In genomic region chr17:21463204-21463661, GRCh38 we compare ENCODE assay signal across 18 cellular contexts.
DNase-seq lines count a peak whose midpoint lies in the region; ATAC-seq lines count a peak whose summit lies in the region.
"Had no signal": no experiment of that assay in that cellular context is flagged by ENCODE, and none has a peak within 500 bp of the region (broad histone marks: within the 10 kb centered on the region; RNA-seq: fewer than 3 reads in every experiment).

No MANE protein-coding gene starts in this region.

- peaks cover 7% of the 10 kb centered on the region for H3K4me1 Mint-ChIP-seq in activated T-cell treated with anti-CD3 and anti-CD28 coated beads, Interleukin-2, amount 50 U/mL, for 4 hours (ENCODE audit: low read depth)
- H3K4me1 Mint-ChIP-seq in activated T-cell treated with anti-CD3 and anti-CD28 coated beads, Interleukin-2, amount 50 U/mL, for 72 hours (ENCODE audit: low read depth) = peaks cover 14% of the 10 kb centered on the region
- H3K4me1 Mint-ChIP-seq in stimulated activated naive B cell treated with anti-CD40 and anti-IgM and Interleukin-4, amounts not matched to agents 10 μg/mL and 1 μg/mL and 100 μg/mL, for 72 hours = peaks cover 9 to 19% of the 10 kb centered on the region in 2 donors

- H3K9me3 ChIP-seq in iPS-20b (ENCODE audit: insufficient read depth, low read depth, low read length) = no peaks in the 10 kb centered on the region

- no peak for DNase-seq in activated T-cell treated with anti-CD3 and anti-CD28 coated beads, Interleukin-2, amount 50 U/mL, for 4 hours
- no peak for DNase-seq in activated T-cell treated with anti-CD3 and anti-CD28 coated beads, Interleukin-2, amount 50 U/mL, for 1 hour
- peak; percentile 19 to 23 for DNase-seq in activated T-cell treated with anti-CD3 and anti-CD28 coated beads, Interleukin-2, amount 50 U/mL, for 72 hours
- DNase-seq in stimulated activated naive B cell treated with anti-CD40 and anti-IgM and Interleukin-4, amounts not matched to agents 10 μg/mL and 1 μg/mL and 100 μg/mL, for 72 hours = no peak
- no peak for DNase-seq in DMS53 treated with DMSO at 0.1 percent for 48 hours (lab: John Stamatoyannopoulos, UW; ENCODE audit: unreplicated experiment)
- DNase-seq in NCI-H774 (lab: John Stamatoyannopoulos, UW) = no peak
- DNase-seq: amniotic stem cell; left cardiac atrium; NCI-H146; NCI-H510A treated with DMSO at 0.1 percent for 48 hours; PC-3; stimulated activated naive CD4-positive, alpha-beta T cell treated with Interleukin-2 at 50 U/mL for 16 hours had no signal

- peak overlapping the region; percentile 63; the same call in 1 of the 2 replicates for H3K4me3 ChIP-seq in iPS-20b (ENCODE audit: low read length)

- H3K27me3 Mint-ChIP-seq in activated T-cell treated with anti-CD3 and anti-CD28 coated beads, Interleukin-2, amount 50 U/mL, for 4 hours (ENCODE audit: low read depth) = peaks cover 10% of the 10 kb centered on the region
- peaks cover 15% of the 10 kb centered on the region for H3K27me3 Mint-ChIP-seq in activated T-cell treated with anti-CD3 and anti-CD28 coated beads, Interleukin-2, amount 50 U/mL, for 72 hours (ENCODE audit: low read depth)
- peaks cover 29 to 42% of the 10 kb centered on the region in 2 donors for H3K27me3 Mint-ChIP-seq in stimulated activated naive B cell treated with anti-CD40 and anti-IgM and Interleukin-4, amounts not matched to agents 10 μg/mL and 1 μg/mL and 100 μg/mL, for 72 hours

- no peaks in the 10 kb centered on the region for H3K9me3 Mint-ChIP-seq in activated T-cell treated with anti-CD3 and anti-CD28 coated beads, Interleukin-2, amount 50 U/mL, for 4 hours
- H3K9me3 Mint-ChIP-seq in activated T-cell treated with anti-CD3 and anti-CD28 coated beads, Interleukin-2, amount 50 U/mL, for 72 hours = no peaks in the 10 kb centered on the region
- H3K9me3 Mint-ChIP-seq in stimulated activated naive B cell treated with anti-CD40 and anti-IgM and Interleukin-4, amounts not matched to agents 10 μg/mL and 1 μg/mL and 100 μg/mL, for 72 hours = no peaks in the 10 kb centered on the region

- H3K4me1 ChIP-seq in iPS-20b (ENCODE audit: insufficient read depth, low read length) = peaks cover 2% of the 10 kb centered on the region; the same call in 1 of the 2 replicates

- peaks cover 53% of the 10 kb centered on the region for H3K27me3 ChIP-seq in iPS-20b (ENCODE audit: insufficient read depth, low read length)

- no peak overlapping the region for H3K4me3 Mint-ChIP-seq in activated T-cell treated with anti-CD3 and anti-CD28 coated beads, Interleukin-2, amount 50 U/mL, for 4 hours
- H3K4me3 Mint-ChIP-seq in activated T-cell treated with anti-CD3 and anti-CD28 coated beads, Interleukin-2, amount 50 U/mL, for 72 hours = peak overlapping the region in 1 of 2 donors; percentile 15
- H3K4me3 Mint-ChIP-seq in stimulated activated naive B cell treated with anti-CD40 and anti-IgM and Interleukin-4, amounts not matched to agents 10 μg/mL and 1 μg/mL and 100 μg/mL, for 72 hours = peak overlapping the region in 1 of 2 donors; percentile 70

- H3K27ac Mint-ChIP-seq in activated T-cell treated with anti-CD3 and anti-CD28 coated beads, Interleukin-2, amount 50 U/mL, for 72 hours = no peak overlapping the region
- no peak overlapping the region for H3K27ac Mint-ChIP-seq in stimulated activated naive B cell treated with anti-CD40 and anti-IgM and Interleukin-4, amounts not matched to agents 10 μg/mL and 1 μg/mL and 100 μg/mL, for 72 hours

- H3K27ac ChIP-seq in iPS-20b (ENCODE audit: low read length) = no peak overlapping the region
- H3K27ac ChIP-seq: epithelial cell of prostate, KMS-11, VCaP had no signal

- ATAC-seq in activated T-cell treated with anti-CD3 and anti-CD28 coated beads, Interleukin-2, amount 50 U/mL, for 4 hours = peak; percentile 36 to 53
- peak; percentile 77 to 82 for ATAC-seq in activated T-cell treated with anti-CD3 and anti-CD28 coated beads, Interleukin-2, amount 50 U/mL, for 72 hours (replicated peaks in 1 of 2)
- ATAC-seq in stimulated activated naive B cell treated with anti-CD40 and anti-IgM and Interleukin-4, amounts not matched to agents 10 μg/mL and 1 μg/mL and 100 μg/mL, for 72 hours (replicated peaks) = peak; percentile 20 to 38
- no peak for ATAC-seq in GM21576 (IDR thresholded peaks at IDR 0.05; ENCODE audit: unreplicated experiment)
- ATAC-seq: PC-3, SK-N-SH treated with all-trans-retinoic acid at 6 μM for 48 hours had no signal

- H3K9ac ChIP-seq in iPS-20b (ENCODE audit: low read depth, low read length) = no peak overlapping the region
- H3K9ac ChIP-seq: KMS-11 had no signal

- H3K36me3 ChIP-seq in iPS-20b (ENCODE audit: insufficient read depth, low read depth, low read length) = no peaks in the 10 kb centered on the region

- no peaks in the 10 kb centered on the region for H3K36me3 Mint-ChIP-seq in activated T-cell treated with anti-CD3 and anti-CD28 coated beads, Interleukin-2, amount 50 U/mL, for 4 hours (ENCODE audit: insufficient read depth)
- H3K36me3 Mint-ChIP-seq in activated T-cell treated with anti-CD3 and anti-CD28 coated beads, Interleukin-2, amount 50 U/mL, for 72 hours (ENCODE audit: insufficient read depth in 2 of 2) = no peaks in the 10 kb centered on the region
- peaks cover 0 to 2% of the 10 kb centered on the region in 2 donors for H3K36me3 Mint-ChIP-seq in stimulated activated naive B cell treated with anti-CD40 and anti-IgM and Interleukin-4, amounts not matched to agents 10 μg/mL and 1 μg/mL and 100 μg/mL, for 72 hours

Comparison
In these comparisons a context has a peak if more than half of its experiments do, and no peak if none do; other contexts are left out.
1. DNase-seq: peak in activated T-cell treated with anti-CD3 and anti-CD28 coated beads, Interleukin-2, amount 50 U/mL, for 72 hours (2 of 2); none in activated T-cell treated with anti-CD3 and anti-CD28 coated beads, Interleukin-2, amount 50 U/mL, for 4 hours (single experiment), activated T-cell treated with anti-CD3 and anti-CD28 coated beads, Interleukin-2, amount 50 U/mL, for 1 hour (single experiment), stimulated activated naive B cell treated with anti-CD40 and anti-IgM and Interleukin-4, amounts not matched to agents 10 μg/mL and 1 μg/mL and 100 μg/mL, for 72 hours (single experiment), DMS53 treated with DMSO at 0.1 percent for 48 hours (single experiment) and NCI-H774 (single experiment).